Comparison of ENCODE assay signal across 1 cellular context in genomic region chr10:56905051-56905450, GRCh38.
A peak's percentile ranks its signal among the peaks of the same experiment; 100 is the strongest.
TF ChIP-seq lines count a peak whose summit lies in the region.

No MANE protein-coding gene starts in this region.

TF ChIP-seq in HEK293, 187 proteins besides CTCF, POLR2A, EP300 and RAD21 (continued from another document):
- TF ChIP-seq ATF2 (tag by site-specific recombination; IDR thresholded peaks at IDR 0.05; ENCODE audit: low read depth), result peak; percentile 65
